In the genomic region with DNA sequence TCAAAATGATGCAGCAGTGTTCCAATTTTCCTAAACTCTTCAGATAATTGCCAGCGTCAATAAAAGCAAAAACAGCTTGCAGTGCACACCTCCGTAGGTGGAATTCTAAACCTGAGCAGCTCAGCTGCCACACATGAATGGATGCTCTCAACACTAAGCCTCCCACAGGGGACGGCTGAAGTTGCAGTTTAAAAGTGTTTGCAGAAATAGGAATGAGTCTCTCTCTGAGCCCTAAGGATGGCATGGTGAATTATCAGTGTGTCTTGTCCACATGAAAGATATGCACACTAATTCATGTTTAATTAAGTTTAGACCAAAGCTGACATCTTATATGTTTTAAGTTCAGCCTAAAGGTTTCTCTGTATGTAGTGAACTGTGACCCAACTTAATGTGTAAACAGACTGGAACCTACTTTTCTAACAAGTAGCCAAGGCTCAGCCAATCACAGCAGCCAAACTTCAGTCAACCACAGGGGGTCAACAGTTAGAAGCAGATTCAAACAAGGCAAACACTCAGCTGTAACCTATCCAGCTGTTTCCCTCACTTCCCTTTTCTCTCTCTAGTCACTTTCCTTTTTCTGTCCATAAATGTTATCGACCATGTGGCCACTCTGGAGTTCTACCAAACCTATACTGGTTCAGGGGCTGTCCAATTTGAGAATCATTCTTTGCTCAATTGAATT, we compare ENCODE assay signal across 13 cellular contexts. TPM values are rescaled to one million over a fixed set of nuclear protein-coding genes. Genes with fewer than 3 reads are reported as not detected.
A peak's percentile ranks its signal among the peaks of the same experiment; 100 is the strongest.
DNase-seq lines count a peak whose midpoint lies in the region; ATAC-seq, FAIRE-seq and TF ChIP-seq lines count a peak whose summit lies in the region.
"Had no signal": no experiment of that assay in that cellular context is flagged by ENCODE, and none has a peak within 500 bp of the region (broad histone marks: within the 10 kb centered on the region; RNA-seq: fewer than 3 reads in every experiment).

No MANE protein-coding gene starts in this region.

- H3K9ac ChIP-seq in BLaER1 (no peak overlapping the region), HUES48 (ENCODE audit: low read depth, low read length) (no peak overlapping the region)
- H3K9ac ChIP-seq: GM23248 had no signal

- peak; percentile 23 for TF ChIP-seq CTCF in epithelial cell of proximal tubule (conservative IDR thresholded peaks at IDR 0.05; ENCODE audit: low read depth, low read length)

- H3K9me3 ChIP-seq in BLaER1 (no peaks in the 10 kb centered on the region), HUES48 (ENCODE audit: control insufficient read depth, insufficient read depth, low read length) (no peaks in the 10 kb centered on the region)
- H3K9me3 ChIP-seq: adrenal gland, thoracic aorta had no signal

- no peak overlapping the region for H3K4me3 ChIP-seq in BLaER1
- H3K4me3 ChIP-seq in HUES48 (ENCODE audit: low read depth, low read length): no peak overlapping the region
- H3K4me3 ChIP-seq in epithelial cell of proximal tubule (ENCODE audit: low read depth, low read length): no peak overlapping the region
- H3K4me3 ChIP-seq: adrenal gland, GM23248, thoracic aorta had no signal

- H3K27me3 ChIP-seq in BLaER1: no peaks in the 10 kb centered on the region
- H3K27me3 ChIP-seq in HUES48 (ENCODE audit: control insufficient read depth, insufficient read depth, low read length): no peaks in the 10 kb centered on the region
- H3K27me3 ChIP-seq: adrenal gland had no signal

- ATAC-seq in left colon: no peak
- no peak for ATAC-seq in SK-N-SH treated with all-trans-retinoic acid at 6 μM for 48 hours

- no peak for FAIRE-seq in H54 (lab: Jason Lieb, UNC)

- DNase-seq in NCI-H345 (lab: John Stamatoyannopoulos, UW) (peak; percentile 89), epithelial cell of proximal tubule (ENCODE audit: low read depth) (no peak), left colon (no peak), NCI-H82 (lab: John Stamatoyannopoulos, UW) (no peak), H54 (ENCODE audit: insufficient read length, low spot score) (no peak)
- DNase-seq: adrenal gland, GM23248, retina, T1000 had no signal

- no peak overlapping the region for H3K27ac ChIP-seq in BLaER1
- peak overlapping the region; percentile 62 for H3K27ac ChIP-seq in HUES48 (ENCODE audit: low read depth, low read length)
- H3K27ac ChIP-seq: adrenal gland, GM23248, thoracic aorta had no signal

- no peaks in the 10 kb centered on the region for H4K20me1 ChIP-seq in BLaER1

- H3K36me3 ChIP-seq in BLaER1 (no peaks in the 10 kb centered on the region), HUES48 (ENCODE audit: control insufficient read depth, insufficient read depth, low read length) (peaks cover 4% of the 10 kb centered on the region; the same call in 1 of the 2 replicates)
- H3K36me3 ChIP-seq: adrenal gland, thoracic aorta had no signal

- no peak for TF ChIP-seq POLR2A in H54 (IDR thresholded peaks at IDR 0.05; ENCODE audit: low read depth, low read length)

- H3K4me2 ChIP-seq in BLaER1: peak overlapping the region; percentile 18

- intact Hi-C loops in left colon (cut with DNase I, micrococcal nuclease): no loop called here

- H3K4me1 ChIP-seq in BLaER1 (peaks cover 11% of the 10 kb centered on the region), HUES48 (ENCODE audit: control insufficient read depth, insufficient read depth, low read length) (peaks cover 23% of the 10 kb centered on the region)
- H3K4me1 ChIP-seq: adrenal gland had no signal

TF ChIP-seq in SK-N-SH treated with all-trans-retinoic acid at 6 μM for 48 hours, 23 proteins besides CTCF, POLR2A, EP300 and RAD21:
- TF ChIP-seq ISL1 (CRISPR knock-in tag; IDR thresholded peaks at IDR 0.05) (no peak), PATZ1 (CRISPR knock-in tag; IDR thresholded peaks at IDR 0.05; ENCODE audit: borderline replicate concordance) (no peak), BACH2 (CRISPR knock-in tag; IDR thresholded peaks at IDR 0.05; ENCODE audit: borderline replicate concordance) (no peak), RARB (CRISPR knock-in tag; IDR thresholded peaks at IDR 0.05) (no peak), PPARA (CRISPR knock-in tag; IDR thresholded peaks at IDR 0.05; ENCODE audit: borderline replicate concordance) (no peak), ZFP3 (CRISPR knock-in tag; IDR thresholded peaks at IDR 0.05) (no peak), ZC3H10 (CRISPR knock-in tag; IDR thresholded peaks at IDR 0.05) (no peak), ZNF8 (CRISPR knock-in tag; IDR thresholded peaks at IDR 0.05) (no peak), ESRRG (CRISPR knock-in tag; IDR thresholded peaks at IDR 0.05) (no peak), TSHZ2 (CRISPR knock-in tag; IDR thresholded peaks at IDR 0.05) (no peak), GLIS3 (CRISPR knock-in tag; IDR thresholded peaks at IDR 0.05) (no peak), CSDC2 (CRISPR knock-in tag; IDR thresholded peaks at IDR 0.05) (no peak), ARNTL (CRISPR knock-in tag; IDR thresholded peaks at IDR 0.05; ENCODE audit: borderline replicate concordance, low read depth) (no peak)
- TF ChIP-seq, protein P1, sequence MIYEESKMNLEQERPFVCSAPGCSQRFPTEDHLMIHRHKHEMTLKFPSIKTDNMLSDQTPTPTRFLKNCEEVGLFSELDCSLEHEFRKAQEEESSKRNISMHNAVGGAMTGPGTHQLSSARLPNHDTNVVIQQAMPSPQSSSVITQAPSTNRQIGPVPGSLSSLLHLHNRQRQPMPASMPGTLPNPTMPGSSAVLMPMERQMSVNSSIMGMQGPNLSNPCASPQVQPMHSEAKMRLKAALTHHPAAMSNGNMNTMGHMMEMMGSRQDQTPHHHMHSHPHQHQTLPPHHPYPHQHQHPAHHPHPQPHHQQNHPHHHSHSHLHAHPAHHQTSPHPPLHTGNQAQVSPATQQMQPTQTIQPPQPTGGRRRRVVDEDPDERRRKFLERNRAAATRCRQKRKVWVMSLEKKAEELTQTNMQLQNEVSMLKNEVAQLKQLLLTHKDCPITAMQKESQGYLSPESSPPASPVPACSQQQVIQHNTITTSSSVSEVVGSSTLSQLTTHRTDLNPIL (CRISPR knock-in tag; IDR thresholded peaks at IDR 0.05; ENCODE audit: low read depth): no peak

RNA-seq across cellular contexts. Expression of gene CTTNBP2, which starts 38.1 kb away (rescaled TPM):
- total RNA-seq in epithelial cell of proximal tubule (1.8 and 2.0 TPM in 2 replicates), left colon (1 to 10 TPM; 2.2 to 3.8 TPM)
- total RNA-seq: GM23248 had no signal
